Comparison of ENCODE assay signal across 13 cellular contexts in the genomic region with DNA sequence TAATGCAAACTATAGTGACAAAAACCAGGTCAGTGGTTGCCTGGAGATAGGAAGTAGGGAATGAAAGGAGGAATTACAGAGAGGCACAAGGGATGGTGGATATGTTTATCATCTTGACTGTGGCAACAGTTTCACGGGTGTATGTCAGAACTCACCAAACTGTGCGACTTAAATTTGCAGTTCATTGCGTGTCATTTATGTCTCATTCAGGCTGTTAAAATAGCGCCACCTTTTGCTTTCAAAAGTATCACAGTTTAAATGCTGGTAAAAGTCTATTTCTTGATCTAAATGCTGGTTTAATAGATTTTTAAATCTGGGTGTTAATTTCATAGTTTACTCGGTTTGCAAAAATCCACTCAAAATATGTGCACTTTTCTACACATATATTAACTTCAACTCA. TPM values are rescaled to one million over a fixed set of nuclear protein-coding genes. Genes with fewer than 3 reads are reported as not detected.
DNase-seq lines count a peak whose midpoint lies in the region; ATAC-seq and TF ChIP-seq lines count a peak whose summit lies in the region.
"Had no signal": no experiment of that assay in that cellular context is flagged by ENCODE, and none has a peak within 500 bp of the region (broad histone marks: within the 10 kb centered on the region; RNA-seq: fewer than 3 reads in every experiment).

No MANE protein-coding gene starts in this region.

- peaks cover 0 to 7% (median 2%) of the 10 kb centered on the region in 8 donors for H3K9me3 Mint-ChIP-seq in CD4-positive, alpha-beta memory T cell

- no peak overlapping the region for H3K9ac ChIP-seq in OCI-LY3 (ENCODE audit: low read length)
- H3K9ac ChIP-seq in smooth muscle cell (ENCODE audit: low read depth) = no peak overlapping the region

- peaks cover 0 to 3% of the 10 kb centered on the region in 2 donors for H3K27me3 Mint-ChIP-seq in CD4-positive, alpha-beta memory T cell

- no peaks in the 10 kb centered on the region for H3K79me2 ChIP-seq in OCI-LY3 (ENCODE audit: low read length)
- no peaks in the 10 kb centered on the region for H3K79me2 ChIP-seq in smooth muscle cell (ENCODE audit: low read depth)

- H3K9me3 ChIP-seq in OCI-LY3 (ENCODE audit: insufficient read depth, low read length) (no peaks in the 10 kb centered on the region), smooth muscle cell (replicated peaks; ENCODE audit: low read depth) (no peaks in the 10 kb centered on the region)
- H3K9me3 ChIP-seq in CD4-positive, alpha-beta memory T cell (ENCODE audit: control insufficient read depth in 1 of 2, low read length in 2 of 2) = no peaks in the 10 kb centered on the region
- H3K9me3 ChIP-seq: ovary had no signal

- intact Hi-C loops in CD4-positive, alpha-beta memory T cell (cut with micrococcal nuclease) = no loop called here

- no peak overlapping the region for H2AFZ ChIP-seq in OCI-LY3 (ENCODE audit: low read depth, low read length)
- no peak overlapping the region for H2AFZ ChIP-seq in smooth muscle cell (ENCODE audit: low read depth)

- ATAC-seq in HG02798 (IDR thresholded peaks at IDR 0.05; ENCODE audit: poor library complexity, unreplicated experiment) (no peak), HG03139 (IDR thresholded peaks at IDR 0.05; ENCODE audit: unreplicated experiment) (no peak)

- 24% methylated on average over 5 of the region's 5 CpGs for WGBS in smooth muscle cell (ENCODE audit: low lambda C conversion rate)

- H3K4me1 ChIP-seq in OCI-LY3 (ENCODE audit: low read length) (no peaks in the 10 kb centered on the region), smooth muscle cell (ENCODE audit: low read depth) (no peaks in the 10 kb centered on the region)
- no peaks in the 10 kb centered on the region for H3K4me1 ChIP-seq in CD4-positive, alpha-beta memory T cell (ENCODE audit: insufficient read depth, low read length)

- no peak overlapping the region for H3K27ac Mint-ChIP-seq in CD4-positive, alpha-beta memory T cell

- POLR2A ChIA-PET in CD4-positive, alpha-beta memory T cell (lab: Charles Lee; ENCODE audit: partially characterized antibody) = no interaction called here

- no peaks in the 10 kb centered on the region for H3F3A ChIP-seq in smooth muscle cell (ENCODE audit: low read depth)

- no peak overlapping the region for H3K4me3 Mint-ChIP-seq in CD4-positive, alpha-beta memory T cell

- H3K27me3 ChIP-seq in OCI-LY3 (ENCODE audit: low read depth, low read length) = peaks cover 14% of the 10 kb centered on the region; the same call in 1 of the 2 replicates
- H3K27me3 ChIP-seq in smooth muscle cell (ENCODE audit: low read depth) = no peaks in the 10 kb centered on the region
- no peaks in the 10 kb centered on the region for H3K27me3 ChIP-seq in CD4-positive, alpha-beta memory T cell (ENCODE audit: insufficient read depth, low read length)
- H3K27me3 ChIP-seq: ovary had no signal

- H3K36me3 ChIP-seq in OCI-LY3 (replicated peaks; ENCODE audit: low read depth, low read length) = no peaks in the 10 kb centered on the region
- H3K36me3 ChIP-seq in smooth muscle cell (ENCODE audit: low read depth) = no peaks in the 10 kb centered on the region
- H3K36me3 ChIP-seq in CD4-positive, alpha-beta memory T cell (ENCODE audit: insufficient read depth, low read length) = no peaks in the 10 kb centered on the region
- H3K36me3 ChIP-seq: ovary had no signal

- H3K4me1 Mint-ChIP-seq in CD4-positive, alpha-beta memory T cell = no peaks in the 10 kb centered on the region

- H4K20me1 ChIP-seq in OCI-LY3 (ENCODE audit: insufficient read depth, low read length) (no peaks in the 10 kb centered on the region), smooth muscle cell (ENCODE audit: low read depth) (no peaks in the 10 kb centered on the region)

- no peak overlapping the region for H3K4me2 ChIP-seq in OCI-LY3 (ENCODE audit: low read length)
- no peak overlapping the region for H3K4me2 ChIP-seq in smooth muscle cell

- CTCF ChIA-PET in CD4-positive, alpha-beta memory T cell (lab: Charles Lee; ENCODE audit: partially characterized antibody) = no interaction called here

- H3K4me3 ChIP-seq in OCI-LY3 (ENCODE audit: low read length) (no peak overlapping the region), epithelial cell of proximal tubule (ENCODE audit: low read depth, low read length) (no peak overlapping the region), smooth muscle cell (no peak overlapping the region)
- H3K4me3 ChIP-seq in CD4-positive, alpha-beta memory T cell (ENCODE audit: low read length in 2 of 2) = no peak overlapping the region
- H3K4me3 ChIP-seq: ovary had no signal

- DNase-seq in NCI-H82 (lab: John Stamatoyannopoulos, UW) (peak; percentile 6), NCI-H82 treated with DMSO at 0.1 percent for 48 hours (lab: John Stamatoyannopoulos, UW; ENCODE audit: unreplicated experiment) (no peak), epithelial cell of proximal tubule (ENCODE audit: low read depth) (no peak), smooth muscle cell (lab: John Stamatoyannopoulos, UW; ENCODE audit: unreplicated experiment) (no peak)
- DNase-seq in CD4-positive, alpha-beta memory T cell = no peak
- DNase-seq: activated gamma-delta T cell, NCI-H1105, ovary had no signal

- TF ChIP-seq CTCF in OCI-LY3 (IDR thresholded peaks at IDR 0.05; ENCODE audit: low read depth, low read length) (peak; percentile 72), epithelial cell of proximal tubule (conservative IDR thresholded peaks at IDR 0.05; ENCODE audit: low read depth, low read length) (peak; percentile 65), smooth muscle cell (IDR thresholded peaks at IDR 0.05; ENCODE audit: borderline replicate concordance, insufficient read depth, poor library complexity, severe bottlenecking) (peak; percentile 27)

- H3K27ac ChIP-seq in OCI-LY3 (ENCODE audit: low read length) (no peak overlapping the region), smooth muscle cell (ENCODE audit: low read depth) (no peak overlapping the region)
- no peak overlapping the region for H3K27ac ChIP-seq in CD4-positive, alpha-beta memory T cell (ENCODE audit: low read depth, low read length)
- H3K27ac ChIP-seq: ovary, VCaP had no signal

- no peaks in the 10 kb centered on the region for H3K36me3 Mint-ChIP-seq in CD4-positive, alpha-beta memory T cell

RNA-seq across cellular contexts. Expression of a gene that starts 51.0 kb away (rescaled TPM):
- total RNA-seq in epithelial cell of proximal tubule (not detected in 2 replicates), smooth muscle cell (not detected in 2 replicates)
- polyA plus RNA-seq in smooth muscle cell = not detected in 2 replicates
- not detected for total RNA-seq in CD4-positive, alpha-beta memory T cell
- not detected for polyA plus RNA-seq in CD4-positive, alpha-beta memory T cell
- total RNA-seq: ovary had no signal
- polyA plus RNA-seq: ovary, thymus had no signal
